28 cellular contexts compared by ENCODE assay signal in the genomic region with DNA sequence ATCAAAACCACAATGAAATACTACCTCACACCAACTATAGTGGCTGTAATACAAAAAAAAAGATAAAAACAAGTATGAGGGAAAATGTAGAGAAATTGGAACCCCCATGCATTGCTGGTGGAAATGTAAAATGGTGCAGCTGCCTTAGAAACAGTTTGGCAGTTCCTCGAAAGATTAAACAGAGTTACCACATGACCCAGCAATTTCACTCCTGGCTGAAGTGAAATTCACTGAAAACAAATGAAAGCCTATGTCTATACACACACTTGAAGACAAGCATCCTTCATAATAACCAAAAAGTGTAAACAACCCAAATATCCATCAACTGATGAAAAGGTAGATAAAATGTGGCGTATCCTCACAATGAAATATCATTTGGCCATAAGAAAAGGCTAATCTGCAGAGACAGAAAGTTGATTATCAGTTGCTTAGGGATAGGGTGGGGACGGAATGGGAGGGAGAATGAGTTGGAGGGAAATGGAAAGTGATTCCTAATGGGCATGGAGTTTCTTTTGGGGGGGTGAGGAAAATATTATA.
"Had no signal": no experiment of that assay in that cellular context is flagged by ENCODE, and none has a peak within 500 bp of the region (broad histone marks: within the 10 kb centered on the region; RNA-seq: fewer than 3 reads in every experiment).

No MANE protein-coding gene starts in this region.

- H3K27ac ChIP-seq: stomach, suprapubic skin, testis, thoracic aorta, thyroid gland, tibial artery, tibial nerve, transverse colon, upper lobe of left lung, upper lobe of right lung, uterus, vagina had no signal

- H3K27me3 ChIP-seq: stomach, suprapubic skin, testis, thyroid gland, tibial artery, tibial nerve, transverse colon, upper lobe of left lung, upper lobe of right lung, uterus, vagina had no signal

- H3K27me3 Mint-ChIP-seq: stimulated activated memory B cell treated with anti-CD40 and anti-IgM and Interleukin-4, amounts not matched to agents 10 μg/mL and 1 μg/mL and 100 μg/mL, for 72 hours; stimulated activated naive B cell treated with anti-CD40 and anti-IgM and Interleukin-4, amounts not matched to agents 10 μg/mL and 1 μg/mL and 100 μg/mL, for 72 hours; stimulated activated naive CD8-positive, alpha-beta T cell treated with anti-CD3 and anti-CD28 coated beads, Interleukin-15, amount 100 ng/mL, for 72 hours; stimulated activated naive CD8-positive, alpha-beta T cell treated with anti-CD3 and anti-CD28 coated beads, Interleukin-15, Interleukin-2, amounts not matched to agents 100 ng/mL and 50 ng/mL, for 24 hours; type B pancreatic cell had no signal

- H3K36me3 Mint-ChIP-seq: stimulated activated effector memory CD8-positive, alpha-beta T cell treated with anti-CD3 and anti-CD28 coated beads, Interleukin-12 subunit alpha, Interleukin-12 subunit beta, amount 100 ng/mL, for 72 hours; stimulated activated memory B cell treated with anti-CD40 and anti-IgM and Interleukin-4, amounts not matched to agents 10 μg/mL and 1 μg/mL and 100 μg/mL, for 72 hours; type B pancreatic cell had no signal

- H3K4me1 ChIP-seq: stomach, suprapubic skin, testis, thyroid gland, tibial artery, transverse colon, upper lobe of left lung, upper lobe of right lung, uterus, vagina had no signal

- H3K4me1 Mint-ChIP-seq: stimulated activated effector memory CD8-positive, alpha-beta T cell treated with anti-CD3 and anti-CD28 coated beads, Interleukin-12 subunit alpha, Interleukin-12 subunit beta, amount 100 ng/mL, for 72 hours; stimulated activated naive CD8-positive, alpha-beta T cell treated with anti-CD3 and anti-CD28 coated beads, Interleukin-15, amount 100 ng/mL, for 72 hours had no signal

- FAIRE-seq: urothelium cell line had no signal

- H3K4me3 Mint-ChIP-seq: stimulated activated effector memory CD8-positive, alpha-beta T cell treated with anti-CD3 and anti-CD28 coated beads, Interleukin-12 subunit alpha, Interleukin-12 subunit beta, amount 100 ng/mL, for 72 hours; stimulated activated memory B cell treated with anti-CD40 and anti-IgM and Interleukin-4, amounts not matched to agents 10 μg/mL and 1 μg/mL and 100 μg/mL, for 72 hours; stimulated activated naive B cell treated with anti-CD40 and anti-IgM and Interleukin-4, amounts not matched to agents 10 μg/mL and 1 μg/mL and 100 μg/mL, for 72 hours; stimulated activated naive CD8-positive, alpha-beta T cell treated with anti-CD3 and anti-CD28 coated beads, Interleukin-15, amount 100 ng/mL, for 72 hours; stimulated activated naive CD8-positive, alpha-beta T cell treated with anti-CD3 and anti-CD28 coated beads, Interleukin-15, Interleukin-2, amounts not matched to agents 100 ng/mL and 50 ng/mL, for 24 hours; type B pancreatic cell had no signal

- H3K4me3 ChIP-seq: stomach, suprapubic skin, testis, thoracic aorta, thyroid gland, tibial artery, tibial nerve, transverse colon, upper lobe of left lung, upper lobe of right lung, uterus, vagina had no signal

- H3K9me3 ChIP-seq: suprapubic skin, testis, thoracic aorta, thyroid gland, tibial artery, transverse colon, upper lobe of right lung, uterus, vagina had no signal

- H3K36me3 ChIP-seq: stomach, suprapubic skin, thoracic aorta, thyroid gland, tibial artery, tibial nerve, transverse colon, upper lobe of left lung, upper lobe of right lung, uterus, vagina had no signal

- H3K27ac Mint-ChIP-seq: stimulated activated effector memory CD8-positive, alpha-beta T cell treated with anti-CD3 and anti-CD28 coated beads, Interleukin-12 subunit alpha, Interleukin-12 subunit beta, amount 100 ng/mL, for 72 hours; stimulated activated memory B cell treated with anti-CD40 and anti-IgM and Interleukin-4, amounts not matched to agents 10 μg/mL and 1 μg/mL and 100 μg/mL, for 72 hours; stimulated activated naive B cell treated with anti-CD40 and anti-IgM and Interleukin-4, amounts not matched to agents 10 μg/mL and 1 μg/mL and 100 μg/mL, for 72 hours; stimulated activated naive CD8-positive, alpha-beta T cell treated with anti-CD3 and anti-CD28 coated beads, Interleukin-15, amount 100 ng/mL, for 72 hours; stimulated activated naive CD8-positive, alpha-beta T cell treated with anti-CD3 and anti-CD28 coated beads, Interleukin-15, Interleukin-2, amounts not matched to agents 100 ng/mL and 50 ng/mL, for 24 hours; type B pancreatic cell had no signal

- DNase-seq: stimulated activated CD4-positive, alpha-beta T cell treated with anti-CD3 and anti-CD28 coated beads, Interleukin-2, amount 100 ng/mL, for 48 hours; stimulated activated CD4-positive, alpha-beta T cell treated with anti-CD3 and anti-CD28 coated beads, Interleukin-4, amount 100 ng/mL, for 1 hour; stimulated activated CD4-positive, alpha-beta T cell treated with anti-CD3 and anti-CD28 coated beads, Interleukin-4, amount 100 ng/mL, for 24 hours; stimulated activated CD4-positive, alpha-beta T cell treated with anti-CD3 and anti-CD28 coated beads, Interleukin-4, amount 100 ng/mL, for 4 hours; stimulated activated CD8-positive, alpha-beta memory T cell treated with anti-CD3 and anti-CD28 coated beads, Interleukin-4, amount 100 ng/mL, for 48 hours; stimulated activated naive B cell treated with anti-CD40 and anti-IgM and Interleukin-4, amounts not matched to agents 10 μg/mL and 1 μg/mL and 100 μg/mL, for 72 hours; stimulated activated naive CD4-positive, alpha-beta T cell; stimulated activated naive CD4-positive, alpha-beta T cell treated with Interleukin-2 at 50 U/mL for 16 hours; stimulated activated naive CD8-positive, alpha-beta T cell treated with anti-CD3 and anti-CD28 coated beads, Interleukin-15, amount 100 ng/mL, for 72 hours; stimulated activated naive CD8-positive, alpha-beta T cell treated with anti-CD3 and anti-CD28 coated beads, Interleukin-15, Interleukin-2, amounts not matched to agents 100 U/mL and 50 U/mL, for 24 hours; stomach; substantia nigra; testis; thyroid gland; tibial artery; transverse colon; upper lobe of left lung; upper lobe of right lung; uterus had no signal

- ATAC-seq: stimulated activated effector memory CD8-positive, alpha-beta T cell treated with anti-CD3 and anti-CD28 coated beads, Interleukin-12 subunit alpha, Interleukin-12 subunit beta, amount 100 ng/mL, for 72 hours; stimulated activated memory B cell treated with anti-CD40 and anti-IgM and Interleukin-4, amounts not matched to agents 10 μg/mL and 1 μg/mL and 100 μg/mL, for 72 hours; stimulated activated naive B cell treated with anti-CD40 and anti-IgM and Interleukin-4, amounts not matched to agents 10 μg/mL and 1 μg/mL and 100 μg/mL, for 72 hours; stimulated activated naive CD8-positive, alpha-beta T cell treated with anti-CD3 and anti-CD28 coated beads, Interleukin-15, amount 100 ng/mL, for 72 hours; stimulated activated naive CD8-positive, alpha-beta T cell treated with anti-CD3 and anti-CD28 coated beads, Interleukin-15, Interleukin-2, amounts not matched to agents 100 U/mL and 50 U/mL, for 24 hours; upper lobe of right lung had no signal
